16 cellular contexts compared by ENCODE assay signal in genomic region chr14:88765130-88765529, GRCh38. TPM values are rescaled to one million over a fixed set of nuclear protein-coding genes. Genes with fewer than 3 reads are reported as not detected.
A peak's percentile ranks its signal among the peaks of the same experiment; 100 is the strongest.
DNase-seq lines count a peak whose midpoint lies in the region; ATAC-seq, FAIRE-seq and TF ChIP-seq lines count a peak whose summit lies in the region.
"Had no signal": no experiment of that assay in that cellular context is flagged by ENCODE, and none has a peak within 500 bp of the region (broad histone marks: within the 10 kb centered on the region; RNA-seq: fewer than 3 reads in every experiment).

No MANE protein-coding gene starts in this region.

- TF ChIP-seq CTCF in HCT116 (IDR thresholded peaks at IDR 0.05 in 2 of 3, conservative IDR thresholded peaks at IDR 0.05 in 1 of 3; ENCODE audit: borderline replicate concordance in 1 of 3, insufficient read depth in 1 of 3, low read depth in 2 of 3, low read length in 2 of 3) = no peak

- DNase-seq in HCT116 (ENCODE audit: low read depth, low spot score) = no peak
- peak; percentile 69 for DNase-seq in RPMI7951 (ENCODE audit: low read depth)
- peak; percentile 0 for DNase-seq in skeletal muscle cell (ENCODE audit: low read depth)
- no peak for DNase-seq in Kasumi-1 (lab: John Stamatoyannopoulos, UW)
- no peak for DNase-seq in NCI-H1092 (lab: John Stamatoyannopoulos, UW)
- no peak for DNase-seq in GM12892 (ENCODE audit: insufficient read length)
- DNase-seq: BE2C, H9, NCI-H1694 treated with DMSO at 0.1 percent for 48 hours, NCI-H446, psoas muscle, trophoblast cell, WERI-Rb-1 had no signal

- H3K9me3 ChIP-seq in HCT116 (ENCODE audit: control insufficient read depth in 1 of 2, insufficient read depth in 1 of 2, low read depth in 1 of 2, low read length in 2 of 2) = no peaks in the 10 kb centered on the region
- H3K9me3 ChIP-seq: BE2C had no signal

- no peak overlapping the region for H3K4me2 ChIP-seq in HCT116 (ENCODE audit: low read length)

- ATAC-seq in HCT116 = peak; percentile 50
- ATAC-seq in esophagus mucosa = peak; percentile 37
- no peak for ATAC-seq in HG03159 (IDR thresholded peaks at IDR 0.05; ENCODE audit: unreplicated experiment)
- ATAC-seq: psoas muscle; stimulated activated memory B cell treated with anti-CD40 and anti-IgM and Interleukin-4, amounts not matched to agents 10 μg/mL and 1 μg/mL and 100 μg/mL, for 72 hours had no signal

- no peaks in the 10 kb centered on the region for H4K20me1 ChIP-seq in HCT116 (ENCODE audit: insufficient read depth)

- no peaks in the 10 kb centered on the region for H3K36me3 ChIP-seq in HCT116 (ENCODE audit: control insufficient read depth in 1 of 2, insufficient read depth in 2 of 2, low read length in 2 of 2)
- H3K36me3 ChIP-seq: WERI-Rb-1 had no signal

- RAD21 ChIA-PET in HCT116 (lab: Charles Lee; ENCODE audit: low non-redundant PET in 1 of 2, low total read pairs in 2 of 2, uncharacterized antibody in 2 of 2, unreplicated experiment in 2 of 2) = no interaction called here

- no peaks in the 10 kb centered on the region for H3K9me2 ChIP-seq in HCT116 (ENCODE audit: insufficient read depth)

- intact Hi-C loops in HCT116 (cut with micrococcal nuclease) = no loop called here

- no peaks in the 10 kb centered on the region for H3K79me2 ChIP-seq in HCT116 (ENCODE audit: insufficient read depth, low read length)

- no TSS peak for BruUV-seq in HCT116 (replicated peaks; lab: Mats Ljungman, UMichigan)

- H3K4me1 ChIP-seq in HCT116 (ENCODE audit: control insufficient read depth in 1 of 2, insufficient read depth in 2 of 2, low read length in 2 of 2) = no peaks in the 10 kb centered on the region
- H3K4me1 ChIP-seq: psoas muscle had no signal

- CTCF ChIA-PET in HCT116 (lab: Charles Lee) = no interaction called here

- TF ChIP-seq POLR2A in HCT116 (IDR thresholded peaks at IDR 0.05; ENCODE audit: borderline replicate concordance, extremely low read depth, insufficient read depth, insufficient read length) (no peak), GM12892 (IDR thresholded peaks at IDR 0.05; ENCODE audit: low read depth, low read length) (no peak)

- no peak overlapping the region for H3K27ac ChIP-seq in HCT116 (ENCODE audit: low read depth, low read length)
- H3K27ac ChIP-seq: psoas muscle, WERI-Rb-1 had no signal

- no peak overlapping the region for H3K9ac ChIP-seq in HCT116 (ENCODE audit: low read length)

- TF ChIP-seq RAD21 in HCT116 (IDR thresholded peaks at IDR 0.05; ENCODE audit: low read depth) = no peak

- no peak overlapping the region for H3K4me3 ChIP-seq in HCT116 (replicated peaks in 1 of 2; ENCODE audit: low read depth in 1 of 2, low read length in 2 of 2)
- no peak overlapping the region for H3K4me3 ChIP-seq in skeletal muscle cell (ENCODE audit: low read depth, low read length)
- H3K4me3 ChIP-seq: psoas muscle had no signal

- no peaks in the 10 kb centered on the region for H3K27me3 ChIP-seq in HCT116 (ENCODE audit: insufficient read depth, low read length)
- H3K27me3 ChIP-seq: BE2C had no signal

- H2AFZ ChIP-seq in HCT116 (ENCODE audit: low read depth, low read length, poor library complexity, severe bottlenecking) = no peak overlapping the region

- no peak for FAIRE-seq in GM12892 (lab: Jason Lieb, UNC)

- POLR2A ChIA-PET in HCT116 (lab: Charles Lee) = interaction anchor here (0.6 kb wide), 1 partner anchor 116 kb away, joined by 3 read pairs; no protein-coding TSS in a partner anchor

TF ChIP-seq in HCT116, 20 proteins besides CTCF, POLR2A, EP300 and RAD21:
- TF ChIP-seq EZH2phosphoT487 (IDR thresholded peaks at IDR 0.05; ENCODE audit: borderline replicate concordance) = no peak
- no peak for TF ChIP-seq YY1 (IDR thresholded peaks at IDR 0.05; ENCODE audit: extremely low read depth, insufficient replicate concordance, low read depth, low read length)
- TF ChIP-seq ZFX (IDR thresholded peaks at IDR 0.05) = no peak
- TF ChIP-seq JUND (IDR thresholded peaks at IDR 0.05) = no peak
- no peak for TF ChIP-seq ELF1 (IDR thresholded peaks at IDR 0.05; ENCODE audit: borderline replicate concordance, low read depth)
- TF ChIP-seq SP1 (IDR thresholded peaks at IDR 0.05; ENCODE audit: low read depth) = no peak
- no peak for TF ChIP-seq TCF7L2 (IDR thresholded peaks at IDR 0.05; ENCODE audit: borderline replicate concordance, extremely low read depth, insufficient read depth, insufficient read length)
- no peak for TF ChIP-seq ZBTB33 (IDR thresholded peaks at IDR 0.05; ENCODE audit: extremely low read depth, insufficient replicate concordance, low read length)
- TF ChIP-seq POLR2AphosphoS5 (IDR thresholded peaks at IDR 0.05; ENCODE audit: low read depth, low read length) = no peak
- no peak for TF ChIP-seq REST (IDR thresholded peaks at IDR 0.05; ENCODE audit: low read depth)
- TF ChIP-seq CEBPB (IDR thresholded peaks at IDR 0.05; ENCODE audit: low read depth) = no peak
- no peak for TF ChIP-seq EZH2 (IDR thresholded peaks at IDR 0.05)
- TF ChIP-seq ZNF274 (IDR thresholded peaks at IDR 0.05; ENCODE audit: low read depth, low read length) = no peak
- TF ChIP-seq SRF (IDR thresholded peaks at IDR 0.05; ENCODE audit: low read depth) = no peak
- TF ChIP-seq SIN3A (IDR thresholded peaks at IDR 0.05; ENCODE audit: low read depth) = no peak
- no peak for TF ChIP-seq MAX (IDR thresholded peaks at IDR 0.05)
- no peak for TF ChIP-seq ATF3 (IDR thresholded peaks at IDR 0.05)
- TF ChIP-seq FOSL1 (IDR thresholded peaks at IDR 0.05; ENCODE audit: low read depth) = no peak

RNA-seq across cellular contexts. Expression of gene EML5, which starts 27.6 kb away (rescaled TPM):
- total RNA-seq in HCT116 (2021; ENCODE audit: unreplicated experiment) = 1.8 TPM
- 1.1 and 1.5 TPM in 2 replicates for polyA plus RNA-seq in HCT116 (2012)
- 3.1 and 3.9 TPM in 2 replicates for total RNA-seq in RPMI7951 (2014; rRNA removed; shearing (Covaris generic))
- total RNA-seq in esophagus mucosa = 1.4 TPM
- polyA plus RNA-seq in GM12892 (2012; ENCODE audit: missing spikeins) = not detected

RNA-seq across cellular contexts. Expression of gene TTC8, which starts 59.3 kb away (rescaled TPM):
- total RNA-seq in HCT116 (2021; ENCODE audit: unreplicated experiment) = 21.4 TPM
- 10.0 and 14.7 TPM in 2 replicates for polyA plus RNA-seq in HCT116 (2012)
- total RNA-seq in RPMI7951 (2014; rRNA removed; shearing (Covaris generic)) = 33.0 and 41.7 TPM in 2 replicates
- total RNA-seq in esophagus mucosa = 12.8 TPM
- polyA plus RNA-seq in GM12892 (2012; ENCODE audit: missing spikeins) = 2.8 TPM

Comparison
In these comparisons a context has a peak if more than half of its experiments do, and no peak if none do; other contexts are left out.
1. DNase-seq: peak in RPMI7951 (single experiment) and skeletal muscle cell (single experiment); none in HCT116 (single experiment), Kasumi-1 (0 of 2), NCI-H1092 (single experiment) and GM12892 (single experiment).